ENCODE assay signal across 8 cellular contexts in genomic region chr1:53945433-53946251, GRCh38. TPM values are rescaled to one million over a fixed set of nuclear protein-coding genes. Genes with fewer than 3 reads are reported as not detected.
A peak's percentile ranks its signal among the peaks of the same experiment; 100 is the strongest.
DNase-seq lines count a peak whose midpoint lies in the region; ATAC-seq, FAIRE-seq and TF ChIP-seq lines count a peak whose summit lies in the region.

Gene IFT25, minus strand, starts transcription at chr1:53945699. Its CDS starts 5,617 bp downstream, at chr1:53940082.

- H3K4me2 ChIP-seq in SU-DHL-6 (ENCODE audit: low read depth, low read length, poor library complexity, severe bottlenecking), result peak within 1 kb of the TSS; percentile 85

- FAIRE-seq in pancreas (lab: Jason Lieb, UNC), result no peak

- H3K9ac ChIP-seq in SU-DHL-6 (ENCODE audit: low read length), result peak within 1 kb of the TSS; percentile 86

- H3K4me3 ChIP-seq in GM12865 (ENCODE audit: low read depth, low read length), result peak within 1 kb of the TSS; percentile 84
- H3K4me3 ChIP-seq in SU-DHL-6 (ENCODE audit: insufficient read depth, low read length, poor library complexity, severe bottlenecking), result peak within 1 kb of the TSS; percentile 72
- peak within 1 kb of the TSS; percentile 73 to 83 (median 78) for H3K4me3 ChIP-seq in pancreas
- peak within 1 kb of the TSS; percentile 61 to 87 (median 76) for H3K4me3 ChIP-seq in thyroid gland (replicated peaks in 1 of 3)

- TF ChIP-seq CTCF in GM12865 (IDR thresholded peaks at IDR 0.05; ENCODE audit: insufficient read depth, low read depth, low read length, missing control alignments) (no peak), SU-DHL-6 (IDR thresholded peaks at IDR 0.05; ENCODE audit: insufficient read depth, low read length, poor library complexity, severe bottlenecking) (no peak), pancreas (IDR thresholded peaks at IDR 0.05) (no peak), thyroid gland (IDR thresholded peaks at IDR 0.05) (no peak)

- DNase-seq in GM12865 (ENCODE audit: low read depth) (peak; percentile 98), NCI-H1105 treated with DMSO at 0.1 percent for 48 hours (lab: John Stamatoyannopoulos, UW) (peak; percentile 98), head of caudate nucleus (peak; percentile 94 to 100 (median 98)), pancreas (peak; percentile 96 to 100 (median 98)), thyroid gland (peak; percentile 97)
- DNase-seq in activated naive CD8-positive, alpha-beta T cell treated with anti-CD3 and anti-CD28 coated beads, Interleukin-2, amount 10 ng/mL, durations not matched to agents 7 days and 5 days, result peak; percentile 100

- H4K20me1 ChIP-seq in SU-DHL-6 (ENCODE audit: low read depth, low read length), result no peaks in the 10 kb centered on the region

- no peaks in the 10 kb centered on the region for H3K9me3 Mint-ChIP-seq in activated naive CD8-positive, alpha-beta T cell treated with anti-CD3 and anti-CD28 coated beads, Interleukin-2, amount 10 ng/mL, durations not matched to agents 7 days and 5 days

- peaks cover 54% of the 10 kb centered on the region for H3K79me2 ChIP-seq in SU-DHL-6 (ENCODE audit: insufficient read depth, low read length)

- no peaks in the 10 kb centered on the region for H3K36me3 ChIP-seq in SU-DHL-6 (ENCODE audit: low read length)
- no peaks in the 10 kb centered on the region for H3K36me3 ChIP-seq in pancreas
- H3K36me3 ChIP-seq in thyroid gland, result no peaks in the 10 kb centered on the region

- peaks cover 0 to 18% (median 6%) of the 10 kb centered on the region in 3 donors for H3K4me1 ChIP-seq in pancreas
- peaks cover 22 to 45% of the 10 kb centered on the region in 2 donors for H3K4me1 ChIP-seq in thyroid gland

- H3F3A ChIP-seq in SU-DHL-6 (ENCODE audit: insufficient read depth), result peaks cover 14% of the 10 kb centered on the region; the same call in 1 of the 2 replicates

- peak within 1 kb of the TSS; percentile 79 for H2AFZ ChIP-seq in SU-DHL-6 (ENCODE audit: low read depth, low read length, severe bottlenecking)

- H3K36me3 Mint-ChIP-seq in activated naive CD8-positive, alpha-beta T cell treated with anti-CD3 and anti-CD28 coated beads, Interleukin-2, amount 10 ng/mL, durations not matched to agents 7 days and 5 days, result peaks cover 22% of the 10 kb centered on the region

- H3K9me2 ChIP-seq in SU-DHL-6 (replicated peaks; ENCODE audit: insufficient read depth, low read length), result no peaks in the 10 kb centered on the region

- ATAC-seq in HG02678 (IDR thresholded peaks at IDR 0.05; ENCODE audit: unreplicated experiment) (peak; percentile 69), pancreas (peak; percentile 87 to 95 (median 90))
- ATAC-seq in activated naive CD8-positive, alpha-beta T cell treated with anti-CD3 and anti-CD28 coated beads, Interleukin-2, amount 10 ng/mL, durations not matched to agents 7 days and 5 days (ENCODE audit: low read depth), result peak; percentile 82

- no peaks in the 10 kb centered on the region for H3K27me3 Mint-ChIP-seq in activated naive CD8-positive, alpha-beta T cell treated with anti-CD3 and anti-CD28 coated beads, Interleukin-2, amount 10 ng/mL, durations not matched to agents 7 days and 5 days

- POLR2A ChIA-PET in activated naive CD8-positive, alpha-beta T cell treated with anti-CD3 and anti-CD28 coated beads, Interleukin-2, amount 10 ng/mL, durations not matched to agents 7 days and 5 days (lab: Charles Lee), result interaction anchor here (0.6 to 3.2 kb wide), 18 partner anchors 9 to 856 kb away, joined by 3 to 28 read pairs (median 5); partner anchors contain the start of genes NDC1, TCEANC2, TMEM59 and TTC22

- intact Hi-C loops in head of caudate nucleus (cut with DNase I), result loop anchor here (5.0 to 10.0 kb wide), 3 partner anchors 53 to 109 kb away; partner anchors contain the start of genes DIO1, NDC1, TCEANC2 and TMEM59
- intact Hi-C loops in pancreas (cut with DNase I), result loop anchor here in 1 of 3 donors (5.0 kb wide), 2 partner anchors 58 to 78 kb away; partner anchors contain the start of gene YIPF1
- intact Hi-C loops in thyroid gland (cut with DNase I), result loop anchor here (2.0 to 5.0 kb wide), 2 partner anchors 57 to 107 kb away; partner anchors contain the start of genes TCEANC2, TMEM59 and YIPF1

- H3K27ac Mint-ChIP-seq in activated naive CD8-positive, alpha-beta T cell treated with anti-CD3 and anti-CD28 coated beads, Interleukin-2, amount 10 ng/mL, durations not matched to agents 7 days and 5 days, result peak within 1 kb of the TSS; percentile 92

- H3K27ac ChIP-seq in SU-DHL-6 (ENCODE audit: low read depth, low read length) (peak within 1 kb of the TSS; percentile 76), pancreas (peak within 1 kb of the TSS; percentile 71 to 88 (median 79)), thyroid gland (peak within 1 kb of the TSS; percentile 68 to 87 (median 85))

- peak within 1 kb of the TSS; percentile 97 for H3K4me3 Mint-ChIP-seq in activated naive CD8-positive, alpha-beta T cell treated with anti-CD3 and anti-CD28 coated beads, Interleukin-2, amount 10 ng/mL, durations not matched to agents 7 days and 5 days

- peaks cover 45% of the 10 kb centered on the region for H3K4me1 Mint-ChIP-seq in activated naive CD8-positive, alpha-beta T cell treated with anti-CD3 and anti-CD28 coated beads, Interleukin-2, amount 10 ng/mL, durations not matched to agents 7 days and 5 days

- peak in 1 of 2 donors; percentile 84 for TF ChIP-seq POLR2A in thyroid gland (IDR thresholded peaks at IDR 0.05)

- H3K27me3 ChIP-seq in SU-DHL-6 (ENCODE audit: low read length) (no peaks in the 10 kb centered on the region), pancreas (no peaks in the 10 kb centered on the region), thyroid gland (no peaks in the 10 kb centered on the region)

- H3K9me3 ChIP-seq in SU-DHL-6 (ENCODE audit: insufficient read depth, low read length) (no peaks in the 10 kb centered on the region), pancreas (no peaks in the 10 kb centered on the region), thyroid gland (no peaks in the 10 kb centered on the region)

- WGBS in pancreas, 2 donors, result 0 to 1% methylated on average over 74 to 90 of the region's 90 CpGs
- 0 to 1% methylated on average over 10 to 33 of the region's 90 CpGs for WGBS in thyroid gland, 2 donors

RNA-seq across cellular contexts. Expression of gene IFT25, which starts in this region (rescaled TPM):
- 10 to 100 TPM; 76.7 to 81.6 TPM for total RNA-seq in activated naive CD8-positive, alpha-beta T cell treated with anti-CD3 and anti-CD28 coated beads, Interleukin-2, amount 10 ng/mL, durations not matched to agents 7 days and 5 days
- total RNA-seq in pancreas, result 10 to 100 TPM in 1 of 6 donors, 1 to 10 TPM in 5; 5.9 to 12.0 (median 8.7) TPM
- 10 to 100 TPM in 1 of 2 donors, 1 to 10 TPM in 1; 9.2 to 21.5 TPM for polyA plus RNA-seq in pancreas
- total RNA-seq in thyroid gland, result 100 to 1,000 TPM in 1 of 4 donors, 10 to 100 TPM in 3; 42.4 to 116 (median 77.7) TPM

Comparison
In these comparisons a context has a peak if more than half of its experiments do, and no peak if none do; other contexts are left out.
1. Peak in every context shown above with its lines: DNase-seq, ATAC-seq, H3K4me3 ChIP-seq and H3K27ac ChIP-seq.